Comparison of ENCODE assay signal across 17 cellular contexts in the genomic region with DNA sequence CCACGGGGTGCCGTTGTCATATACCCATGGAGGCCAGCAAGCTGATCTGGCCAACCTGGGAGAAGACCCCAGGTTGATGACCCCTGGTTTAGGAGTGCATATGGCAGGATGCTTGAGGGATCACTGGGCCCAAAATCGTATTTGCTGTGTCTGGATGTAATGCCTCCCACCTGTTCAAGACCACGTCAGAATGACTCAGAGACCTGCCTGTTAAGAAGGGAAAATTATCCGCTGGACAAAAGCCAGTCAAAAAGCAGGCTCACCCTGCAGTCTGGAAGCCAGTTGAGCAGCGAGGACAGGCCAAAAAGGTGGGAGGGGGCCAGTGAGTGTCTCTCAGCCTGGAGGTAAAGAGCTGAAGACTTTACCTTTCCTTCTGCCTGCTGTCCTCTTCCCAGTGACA.
DNase-seq lines count a peak whose midpoint lies in the region; ATAC-seq, FAIRE-seq and TF ChIP-seq lines count a peak whose summit lies in the region.
"Had no signal": no experiment of that assay in that cellular context is flagged by ENCODE, and none has a peak within 500 bp of the region (broad histone marks: within the 10 kb centered on the region; RNA-seq: fewer than 3 reads in every experiment).

No MANE protein-coding gene starts in this region.

- H3K27me3 Mint-ChIP-seq in stimulated activated naive CD8-positive, alpha-beta T cell treated with anti-CD3 and anti-CD28 coated beads, Interleukin-15, amount 100 ng/mL, for 72 hours: peaks cover 27% of the 10 kb centered on the region

- H3K27ac Mint-ChIP-seq in stimulated activated naive CD8-positive, alpha-beta T cell treated with anti-CD3 and anti-CD28 coated beads, Interleukin-15, amount 100 ng/mL, for 72 hours: peak overlapping the region in 1 of 2 donors; percentile 79

- H3K27me3 ChIP-seq in bronchial epithelial cell (ENCODE audit: control insufficient read depth, insufficient read depth, low read length): no peaks in the 10 kb centered on the region

- DNase-seq in stimulated activated naive CD8-positive, alpha-beta T cell treated with anti-CD3 and anti-CD28 coated beads, Interleukin-15, amount 100 ng/mL, for 72 hours: no peak
- no peak for DNase-seq in stimulated activated naive CD8-positive, alpha-beta T cell treated with anti-CD3 and anti-CD28 coated beads, Interleukin-15, Interleukin-2, amounts not matched to agents 100 U/mL and 50 U/mL, for 24 hours
- DNase-seq in M059J (ENCODE audit: low read depth) (peak; percentile 78), bronchial epithelial cell (ENCODE audit: low read depth) (peak; percentile 12), urothelium cell line (ENCODE audit: low spot score) (peak; percentile 85), NCI-H345 treated with DMSO at 0.1 percent for 48 hours (lab: John Stamatoyannopoulos, UW; ENCODE audit: unreplicated experiment) (no peak)
- DNase-seq: activated CD4-positive, alpha-beta T cell treated with anti-CD3 and anti-CD28 coated beads, Interleukin-2, amount 50 U/mL, for 1 hour; amniotic stem cell; DMS79 treated with DMSO at 0.1 percent for 48 hours; mesenchymal stem cell; NCI-H2081 treated with DMSO at 0.1 percent for 48 hours; retina; T1000 had no signal

- TF ChIP-seq CTCF in bronchial epithelial cell (IDR thresholded peaks at IDR 0.05; ENCODE audit: insufficient read depth, low read length, severe bottlenecking): no peak

- peak overlapping the region; percentile 14 to 57 for H3K4me3 Mint-ChIP-seq in stimulated activated naive CD8-positive, alpha-beta T cell treated with anti-CD3 and anti-CD28 coated beads, Interleukin-15, amount 100 ng/mL, for 72 hours

- peak; percentile 72 for FAIRE-seq in bronchial epithelial cell (lab: Jason Lieb, UNC)
- peak; percentile 94 for FAIRE-seq in urothelium cell line (lab: Jason Lieb, UNC)
- FAIRE-seq: colon, endothelial cell of umbilical vein had no signal

- H3K4me1 Mint-ChIP-seq in stimulated activated naive CD8-positive, alpha-beta T cell treated with anti-CD3 and anti-CD28 coated beads, Interleukin-15, amount 100 ng/mL, for 72 hours: peaks cover 60% of the 10 kb centered on the region

- H3K4me3 ChIP-seq in bronchial epithelial cell (ENCODE audit: low read depth, low read length): no peak overlapping the region

- no peak for ATAC-seq in stimulated activated naive CD8-positive, alpha-beta T cell treated with anti-CD3 and anti-CD28 coated beads, Interleukin-15, amount 100 ng/mL, for 72 hours
- no peak for ATAC-seq in stimulated activated naive CD8-positive, alpha-beta T cell treated with anti-CD3 and anti-CD28 coated beads, Interleukin-15, Interleukin-2, amounts not matched to agents 100 U/mL and 50 U/mL, for 24 hours
- ATAC-seq in GM21576 (IDR thresholded peaks at IDR 0.05; ENCODE audit: unreplicated experiment): no peak
- ATAC-seq in GM19455 (IDR thresholded peaks at IDR 0.05; ENCODE audit: unreplicated experiment): no peak

- H3K9me3 Mint-ChIP-seq in stimulated activated naive CD8-positive, alpha-beta T cell treated with anti-CD3 and anti-CD28 coated beads, Interleukin-15, amount 100 ng/mL, for 72 hours: no peaks in the 10 kb centered on the region

- H3K36me3 ChIP-seq in bronchial epithelial cell (ENCODE audit: control insufficient read depth, insufficient read depth, low read length): no peaks in the 10 kb centered on the region

Comparison
In these comparisons a context has a peak if more than half of its experiments do, and no peak if none do; other contexts are left out.
1. DNase-seq: peak in M059J (single experiment), bronchial epithelial cell (single experiment) and urothelium cell line (single experiment); none in stimulated activated naive CD8-positive, alpha-beta T cell treated with anti-CD3 and anti-CD28 coated beads, Interleukin-15, amount 100 ng/mL, for 72 hours (0 of 2), stimulated activated naive CD8-positive, alpha-beta T cell treated with anti-CD3 and anti-CD28 coated beads, Interleukin-15, Interleukin-2, amounts not matched to agents 100 U/mL and 50 U/mL, for 24 hours (single experiment) and NCI-H345 treated with DMSO at 0.1 percent for 48 hours (single experiment).